9 cellular contexts compared by ENCODE assay signal in the genomic region with DNA sequence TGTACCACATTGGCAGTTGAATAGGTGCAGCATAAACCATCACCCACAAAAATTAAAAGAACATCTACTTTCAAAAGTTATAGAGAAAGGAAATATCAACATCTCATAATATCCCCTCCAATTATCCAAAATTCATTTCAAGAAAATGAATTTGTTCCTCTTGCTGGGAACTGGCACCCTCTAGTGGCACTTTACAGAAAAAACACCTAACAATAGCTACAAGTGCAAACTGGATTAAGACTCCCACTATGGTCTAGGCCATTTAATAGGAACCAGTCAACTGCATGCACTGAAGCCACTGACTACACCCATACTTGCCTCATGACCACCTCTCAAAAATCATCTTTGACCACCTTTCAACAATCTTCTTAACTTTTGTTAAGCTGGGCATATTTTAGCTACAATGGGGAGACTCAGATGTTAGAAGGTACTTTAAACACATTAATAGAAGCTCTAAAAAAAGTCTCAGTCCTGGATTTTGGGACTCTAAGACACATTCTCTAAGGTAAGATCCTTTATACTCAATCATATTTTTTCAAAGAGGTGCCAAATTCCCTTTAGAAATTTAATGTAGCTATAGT. TPM values are rescaled to one million over a fixed set of nuclear protein-coding genes. Genes with fewer than 3 reads are reported as not detected.
DNase-seq lines count a peak whose midpoint lies in the region; ATAC-seq and TF ChIP-seq lines count a peak whose summit lies in the region.
"Had no signal": no experiment of that assay in that cellular context is flagged by ENCODE, and none has a peak within 500 bp of the region (broad histone marks: within the 10 kb centered on the region; RNA-seq: fewer than 3 reads in every experiment).

No MANE protein-coding gene starts in this region.

- H3K27me3 ChIP-seq in lung (ENCODE audit: control insufficient read depth, insufficient read depth): no peaks in the 10 kb centered on the region

- no peaks in the 10 kb centered on the region for H3K27me3 Mint-ChIP-seq in activated naive CD4-positive, alpha-beta T cell treated with anti-CD3 and anti-CD28 coated beads for 36 hours (ENCODE audit: low read depth)
- no peaks in the 10 kb centered on the region for H3K27me3 Mint-ChIP-seq in T-helper 2 cell treated with Interferon-gamma antibody and Interleukin-4, amounts not matched to agents 5 μg/mL and 100 μg/mL, for 36 hours (ENCODE audit: low read depth)
- H3K27me3 Mint-ChIP-seq: stimulated activated naive CD8-positive, alpha-beta T cell treated with anti-CD3 and anti-CD28 coated beads, Interleukin-15, Interleukin-2, amounts not matched to agents 100 ng/mL and 50 ng/mL, for 24 hours had no signal

- DNase-seq in activated naive CD4-positive, alpha-beta T cell treated with anti-CD3 and anti-CD28 coated beads for 36 hours: peak; percentile 44
- no peak for DNase-seq in activated naive CD4-positive, alpha-beta T cell (lab: John Stamatoyannopoulos, UW)
- DNase-seq in HS-5 (ENCODE audit: low read depth): peak; percentile 18
- DNase-seq in RPMI7951 (ENCODE audit: low read depth): peak; percentile 39
- no peak for DNase-seq in coronary artery (ENCODE audit: low spot score)
- no peak for DNase-seq in lung (ENCODE audit: low spot score)
- no peak for DNase-seq in T-helper 2 cell treated with Interferon-gamma antibody and Interleukin-4, amounts not matched to agents 5 μg/mL and 100 μg/mL, for 36 hours (ENCODE audit: low spot score)

- peak overlapping the region; percentile 28 for H3K27ac Mint-ChIP-seq in activated naive CD4-positive, alpha-beta T cell treated with anti-CD3 and anti-CD28 coated beads for 36 hours
- H3K27ac Mint-ChIP-seq in T-helper 2 cell treated with Interferon-gamma antibody and Interleukin-4, amounts not matched to agents 5 μg/mL and 100 μg/mL, for 36 hours: no peak overlapping the region
- H3K27ac Mint-ChIP-seq: stimulated activated naive CD8-positive, alpha-beta T cell treated with anti-CD3 and anti-CD28 coated beads, Interleukin-15, Interleukin-2, amounts not matched to agents 100 ng/mL and 50 ng/mL, for 24 hours had no signal

- peaks cover 36% of the 10 kb centered on the region for H3K36me3 Mint-ChIP-seq in activated naive CD4-positive, alpha-beta T cell treated with anti-CD3 and anti-CD28 coated beads for 36 hours (ENCODE audit: low read depth)
- peaks cover 43% of the 10 kb centered on the region for H3K36me3 Mint-ChIP-seq in T-helper 2 cell treated with Interferon-gamma antibody and Interleukin-4, amounts not matched to agents 5 μg/mL and 100 μg/mL, for 36 hours (ENCODE audit: low read depth)

- TF ChIP-seq CTCF in coronary artery (IDR thresholded peaks at IDR 0.05) (peak; percentile 62), lung (IDR thresholded peaks at IDR 0.05; ENCODE audit: control extremely low read depth, extremely low read depth) (peak; percentile 57)

- intact Hi-C loops in activated naive CD4-positive, alpha-beta T cell treated with anti-CD3 and anti-CD28 coated beads for 36 hours (cut with micrococcal nuclease): loop anchor here (1.0 to 5.0 kb wide), 7 partner anchors 16 to 877 kb away; no protein-coding TSS in a partner anchor

- H3K4me3 Mint-ChIP-seq in activated naive CD4-positive, alpha-beta T cell treated with anti-CD3 and anti-CD28 coated beads for 36 hours: no peak overlapping the region
- H3K4me3 Mint-ChIP-seq in T-helper 2 cell treated with Interferon-gamma antibody and Interleukin-4, amounts not matched to agents 5 μg/mL and 100 μg/mL, for 36 hours: no peak overlapping the region
- H3K4me3 Mint-ChIP-seq: stimulated activated naive CD8-positive, alpha-beta T cell treated with anti-CD3 and anti-CD28 coated beads, Interleukin-15, Interleukin-2, amounts not matched to agents 100 ng/mL and 50 ng/mL, for 24 hours had no signal

- H3K9me3 Mint-ChIP-seq in activated naive CD4-positive, alpha-beta T cell treated with anti-CD3 and anti-CD28 coated beads for 36 hours: no peaks in the 10 kb centered on the region
- H3K9me3 Mint-ChIP-seq in T-helper 2 cell treated with Interferon-gamma antibody and Interleukin-4, amounts not matched to agents 5 μg/mL and 100 μg/mL, for 36 hours: no peaks in the 10 kb centered on the region
- H3K9me3 Mint-ChIP-seq: stimulated activated naive CD8-positive, alpha-beta T cell treated with anti-CD3 and anti-CD28 coated beads, Interleukin-15, Interleukin-2, amounts not matched to agents 100 ng/mL and 50 ng/mL, for 24 hours had no signal

- ATAC-seq in lung (ENCODE audit: insufficient read depth, low FRiP score) (peak; percentile 62), GM21528 (IDR thresholded peaks at IDR 0.05; ENCODE audit: low FRiP score, unreplicated experiment) (no peak)

- CTCF ChIA-PET in activated naive CD4-positive, alpha-beta T cell treated with anti-CD3 and anti-CD28 coated beads for 36 hours (lab: Charles Lee): interaction anchor here (0.6 to 4.5 kb wide), 43 partner anchors 9 to 845 kb away, joined by 3 to 98 read pairs (median 4); partner anchors contain the start of genes COMMD9 and TRAF6

- H3K4me3 ChIP-seq in coronary artery: no peak overlapping the region
- H3K4me3 ChIP-seq in lung: no peak overlapping the region

- H3K9me3 ChIP-seq in lung (ENCODE audit: control insufficient read depth in 2 of 2, insufficient read depth in 1 of 2, low read length in 1 of 2): no peaks in the 10 kb centered on the region

- H3K36me3 ChIP-seq in lung (ENCODE audit: control insufficient read depth in 2 of 2, insufficient read depth in 2 of 2, low read length in 2 of 2): peaks cover 19 to 34% of the 10 kb centered on the region in 2 donors

- H3K4me1 ChIP-seq in lung (ENCODE audit: control insufficient read depth in 2 of 2, insufficient read depth in 2 of 2, low read length in 2 of 2): peaks cover 2 to 10% of the 10 kb centered on the region in 2 donors

- H3K27ac ChIP-seq in coronary artery: no peak overlapping the region
- no peak overlapping the region for H3K27ac ChIP-seq in lung (ENCODE audit: low read depth in 1 of 2, low read length in 1 of 2)

- peaks cover 22% of the 10 kb centered on the region for H3K4me1 Mint-ChIP-seq in activated naive CD4-positive, alpha-beta T cell treated with anti-CD3 and anti-CD28 coated beads for 36 hours (ENCODE audit: low read depth)
- H3K4me1 Mint-ChIP-seq in T-helper 2 cell treated with Interferon-gamma antibody and Interleukin-4, amounts not matched to agents 5 μg/mL and 100 μg/mL, for 36 hours (ENCODE audit: low read depth): peaks cover 13% of the 10 kb centered on the region

RNA-seq across cellular contexts. Expression of gene TRAF6, which starts 17.3 kb away (rescaled TPM):
- total RNA-seq in activated naive CD4-positive, alpha-beta T cell treated with anti-CD3 and anti-CD28 coated beads for 36 hours: 1 to 10 TPM; 8.3 to 8.7 TPM
- total RNA-seq in RPMI7951 (2014; rRNA removed; shearing (Covaris generic)): 5.0 and 7.2 TPM in 2 replicates
- total RNA-seq in lung: 10 to 100 TPM; 13.1 to 14.0 TPM
- 1 to 10 TPM; 2.2 to 4.5 TPM for polyA plus RNA-seq in lung

Comparison
In these comparisons a context has a peak if more than half of its experiments do, and no peak if none do; other contexts are left out.
1. DNase-seq: peak in activated naive CD4-positive, alpha-beta T cell treated with anti-CD3 and anti-CD28 coated beads for 36 hours (single experiment), HS-5 (single experiment) and RPMI7951 (single experiment); none in activated naive CD4-positive, alpha-beta T cell (0 of 4), coronary artery (single experiment), lung (single experiment) and T-helper 2 cell treated with Interferon-gamma antibody and Interleukin-4, amounts not matched to agents 5 μg/mL and 100 μg/mL, for 36 hours (single experiment).